Comparison of ENCODE assay signal across 8 cellular contexts in the genomic region with DNA sequence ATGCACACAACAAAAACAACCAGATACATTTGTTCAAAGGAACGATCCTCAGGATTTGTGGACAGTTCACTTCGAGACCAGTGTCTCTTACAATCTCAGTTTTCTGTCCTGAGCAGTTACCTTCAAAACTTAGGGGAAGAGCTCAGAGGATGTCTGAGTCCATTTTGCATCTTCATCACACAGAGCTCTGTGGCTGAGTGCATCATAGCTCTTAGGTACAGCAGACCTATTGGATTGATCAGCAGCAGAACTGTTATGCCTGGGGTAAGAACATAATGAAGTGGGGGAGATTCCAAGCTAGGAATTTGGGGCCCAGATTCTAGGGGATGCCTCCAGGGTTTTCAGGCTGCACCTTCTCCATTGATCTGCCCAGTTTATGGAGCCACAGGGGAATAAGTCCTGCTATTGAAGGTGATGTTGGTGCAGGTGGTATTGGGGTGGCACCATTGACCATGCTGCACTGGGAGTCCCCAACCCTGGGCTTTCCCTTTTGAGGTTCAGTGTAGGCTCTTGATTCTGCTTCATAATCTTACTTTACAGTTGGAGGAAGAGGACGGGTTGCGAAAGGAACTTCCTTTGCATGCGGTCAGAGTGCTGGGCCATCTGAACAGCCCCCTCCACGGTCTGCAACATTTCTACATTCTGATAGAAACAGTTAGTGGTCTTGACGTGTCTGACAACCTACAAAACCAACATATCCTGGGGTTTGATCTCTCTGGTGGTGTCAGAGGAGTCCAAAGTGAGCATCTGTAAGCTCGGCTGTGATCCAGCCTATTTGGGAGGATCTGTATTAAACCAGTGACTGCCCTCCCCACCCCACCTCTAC.
DNase-seq lines count a peak whose midpoint lies in the region; ATAC-seq and TF ChIP-seq lines count a peak whose summit lies in the region.

No MANE protein-coding gene starts in this region.

- peak overlapping the region; percentile 70 to 89 (median 77) for H3K4me3 Mint-ChIP-seq in CD4-positive, CD25-positive, alpha-beta regulatory T cell
- H3K4me3 Mint-ChIP-seq in activated CD4-positive, alpha-beta memory T cell treated with anti-CD3 and anti-CD28 coated beads for 36 hours: peak overlapping the region; percentile 1

- peaks cover 0 to 2% of the 10 kb centered on the region in 2 experiments for H3K9me3 ChIP-seq in CD4-positive, CD25-positive, alpha-beta regulatory T cell (ENCODE audit: control insufficient read depth in 2 of 2, low read length in 2 of 2)
- H3K9me3 ChIP-seq in esophagus muscularis mucosa: no peaks in the 10 kb centered on the region

- peak; percentile 57 to 67 for ATAC-seq in CD4-positive, CD25-positive, alpha-beta regulatory T cell (ENCODE audit: low read depth in 2 of 2)
- ATAC-seq in GM19395 (IDR thresholded peaks at IDR 0.05; ENCODE audit: unreplicated experiment): peak; percentile 87
- peak; percentile 78 for ATAC-seq in HG03439 (IDR thresholded peaks at IDR 0.05; ENCODE audit: unreplicated experiment)

- H3K27ac Mint-ChIP-seq in CD4-positive, CD25-positive, alpha-beta regulatory T cell: peak overlapping the region; percentile 79 to 83 (median 80)
- H3K27ac Mint-ChIP-seq in activated CD4-positive, alpha-beta memory T cell treated with anti-CD3 and anti-CD28 coated beads for 36 hours: peak overlapping the region; percentile 46

- peaks cover 11% of the 10 kb centered on the region for H3K36me3 Mint-ChIP-seq in CD4-positive, CD25-positive, alpha-beta regulatory T cell
- peaks cover 19% of the 10 kb centered on the region for H3K36me3 Mint-ChIP-seq in activated CD4-positive, alpha-beta memory T cell treated with anti-CD3 and anti-CD28 coated beads for 36 hours

- H3K27ac ChIP-seq in CD4-positive, CD25-positive, alpha-beta regulatory T cell (ENCODE audit: insufficient read depth, low read length, poor library complexity, severe bottlenecking): peak overlapping the region; percentile 78
- no peak overlapping the region for H3K27ac ChIP-seq in esophagus muscularis mucosa (replicated peaks in 1 of 4)

- CTCF ChIA-PET in activated CD4-positive, alpha-beta memory T cell treated with anti-CD3 and anti-CD28 coated beads for 36 hours (lab: Charles Lee): interaction anchor here (0.8 to 2.3 kb wide), 10 partner anchors 10 to 221 kb away, joined by 3 to 11 read pairs (median 4); no protein-coding TSS in a partner anchor

- WGBS in esophagus muscularis mucosa: 77% methylated on average over 8 of the region's 8 CpGs

- intact Hi-C loops in activated CD4-positive, alpha-beta memory T cell treated with anti-CD3 and anti-CD28 coated beads for 36 hours (cut with micrococcal nuclease): loop anchor here (1.0 to 5.0 kb wide), 4 partner anchors 8 to 111 kb away; no protein-coding TSS in a partner anchor
- intact Hi-C loops in esophagus muscularis mucosa (cut with DNase I): no loop called here

- H3K9me3 Mint-ChIP-seq in CD4-positive, CD25-positive, alpha-beta regulatory T cell: peaks cover 0 to 4% (median 1%) of the 10 kb centered on the region in 7 donors
- H3K9me3 Mint-ChIP-seq in activated CD4-positive, alpha-beta memory T cell treated with anti-CD3 and anti-CD28 coated beads for 36 hours: peaks cover 7% of the 10 kb centered on the region

- peaks cover 40 to 77% (median 66%) of the 10 kb centered on the region in 4 donors for H3K4me1 Mint-ChIP-seq in CD4-positive, CD25-positive, alpha-beta regulatory T cell
- peaks cover 62% of the 10 kb centered on the region for H3K4me1 Mint-ChIP-seq in activated CD4-positive, alpha-beta memory T cell treated with anti-CD3 and anti-CD28 coated beads for 36 hours (ENCODE audit: low read depth)

- POLR2A ChIA-PET in activated CD4-positive, alpha-beta memory T cell treated with anti-CD3 and anti-CD28 coated beads for 36 hours (lab: Charles Lee): interaction anchor here (0.7 to 2.1 kb wide), 8 partner anchors 11 to 118 kb away, joined by 3 to 6 read pairs (median 3); partner anchors contain the start of gene CHST11

- TF ChIP-seq EP300 in esophagus muscularis mucosa (IDR thresholded peaks at IDR 0.05): no peak

- H3K4me3 ChIP-seq in CD4-positive, CD25-positive, alpha-beta regulatory T cell (ENCODE audit: low read depth, low read length): peak overlapping the region; percentile 79
- H3K4me3 ChIP-seq in esophagus muscularis mucosa: no peak overlapping the region

- DNase-seq in CD4-positive, CD25-positive, alpha-beta regulatory T cell: peak; percentile 21 to 75 (median 60)
- DNase-seq in activated CD4-positive, alpha-beta memory T cell treated with anti-CD3 and anti-CD28 coated beads for 36 hours: peak; percentile 70
- DNase-seq in medulla oblongata (ENCODE audit: extremely low spot score) (peak; percentile 56), middle frontal gyrus (ENCODE audit: extremely low spot score, low spot score) (no peak), esophagus muscularis mucosa (ENCODE audit: extremely low spot score) (no peak), NCI-H226 (no peak)

- H3K4me1 ChIP-seq in CD4-positive, CD25-positive, alpha-beta regulatory T cell (ENCODE audit: control insufficient read depth, insufficient read depth, low read length, poor library complexity, severe bottlenecking): peaks cover 51% of the 10 kb centered on the region
- H3K4me1 ChIP-seq in esophagus muscularis mucosa: peaks cover 0 to 6% (median 0%) of the 10 kb centered on the region in 4 donors

- no peaks in the 10 kb centered on the region for H3K27me3 Mint-ChIP-seq in CD4-positive, CD25-positive, alpha-beta regulatory T cell
- H3K27me3 Mint-ChIP-seq in activated CD4-positive, alpha-beta memory T cell treated with anti-CD3 and anti-CD28 coated beads for 36 hours: no peaks in the 10 kb centered on the region

- no peak for TF ChIP-seq CTCF in esophagus muscularis mucosa (IDR thresholded peaks at IDR 0.05)

- H3K27me3 ChIP-seq in CD4-positive, CD25-positive, alpha-beta regulatory T cell (ENCODE audit: control insufficient read depth, insufficient read depth, low read length): no peaks in the 10 kb centered on the region
- no peaks in the 10 kb centered on the region for H3K27me3 ChIP-seq in esophagus muscularis mucosa

- no peak for TF ChIP-seq POLR2A in esophagus muscularis mucosa (IDR thresholded peaks at IDR 0.05; ENCODE audit: low read depth)

- peaks cover 7% of the 10 kb centered on the region for H3K36me3 ChIP-seq in CD4-positive, CD25-positive, alpha-beta regulatory T cell (ENCODE audit: control insufficient read depth, insufficient read depth, low read length)
- no peaks in the 10 kb centered on the region for H3K36me3 ChIP-seq in esophagus muscularis mucosa

Comparison
In these comparisons a context has a peak if more than half of its experiments do, and no peak if none do; other contexts are left out.
1. DNase-seq: peak in CD4-positive, CD25-positive, alpha-beta regulatory T cell (3 of 3), activated CD4-positive, alpha-beta memory T cell treated with anti-CD3 and anti-CD28 coated beads for 36 hours (single experiment) and medulla oblongata (single experiment); none in middle frontal gyrus (single experiment), esophagus muscularis mucosa (single experiment) and NCI-H226 (single experiment).
2. Peak in every context shown above with its lines, with median percentiles within 50 percentile points of each other: ATAC-seq.